1 cellular context compared by ENCODE assay signal in the genomic region with DNA sequence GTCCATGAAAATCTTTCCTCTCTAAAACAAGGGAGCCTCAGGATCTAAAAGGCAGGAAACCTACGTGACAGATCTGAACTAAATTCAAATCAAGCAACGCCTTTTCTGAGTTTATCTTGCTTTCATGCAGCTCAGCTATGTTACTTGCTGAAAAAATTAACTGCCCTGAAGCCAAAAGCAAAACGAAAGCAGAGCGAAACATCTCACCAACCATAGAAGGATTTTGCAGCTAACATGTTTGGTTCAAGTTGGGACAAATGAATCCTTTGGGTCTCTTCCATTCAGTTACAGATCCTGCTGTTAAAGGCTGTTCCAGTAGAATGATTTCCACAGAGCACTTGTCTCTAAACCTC.
TF ChIP-seq lines count a peak whose summit lies in the region.

No MANE protein-coding gene starts in this region.

TF ChIP-seq in WTC11, 78 proteins besides CTCF, POLR2A, EP300 and RAD21:
- no peak for TF ChIP-seq GABPB1 (CRISPR knock-in tag; IDR thresholded peaks at IDR 0.05)
- no peak for TF ChIP-seq GRHL2 (CRISPR knock-in tag; IDR thresholded peaks at IDR 0.05; ENCODE audit: insufficient replicate concordance, severe bottlenecking)
- TF ChIP-seq, protein P1, sequence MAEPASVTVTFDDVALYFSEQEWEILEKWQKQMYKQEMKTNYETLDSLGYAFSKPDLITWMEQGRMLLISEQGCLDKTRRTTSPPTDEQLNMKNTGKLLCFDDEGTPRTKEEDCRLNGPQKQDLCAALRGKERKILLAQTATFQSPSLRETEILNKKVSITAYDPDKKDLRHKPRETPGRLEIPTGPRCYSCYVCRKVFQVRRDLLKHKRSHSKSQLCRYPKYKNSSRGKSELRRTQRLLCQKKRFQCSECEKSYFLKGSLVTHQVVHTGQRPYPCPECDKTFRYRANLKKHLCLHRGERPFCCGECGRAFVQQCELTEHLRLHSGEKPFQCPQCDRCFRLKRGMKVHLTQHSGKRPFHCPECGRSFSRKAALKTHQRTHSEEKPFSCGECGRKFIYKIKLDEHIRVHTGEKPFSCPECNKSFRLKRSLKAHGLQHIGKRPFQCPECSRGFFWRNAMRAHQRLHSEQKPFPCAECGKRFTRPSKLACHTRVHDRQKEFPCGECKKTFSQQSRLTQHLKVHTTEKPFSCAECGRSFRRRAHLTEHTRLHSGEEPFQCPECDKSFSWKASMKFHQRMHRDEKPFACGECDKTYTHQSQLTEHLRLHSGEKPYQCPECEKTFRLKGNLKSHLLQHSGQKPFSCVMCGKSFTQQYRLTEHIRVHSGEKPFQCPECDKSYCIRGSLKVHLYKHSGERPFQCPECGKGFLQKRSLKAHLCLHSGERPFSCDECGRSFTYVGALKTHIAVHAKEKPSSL (CRISPR knock-in tag; conservative IDR thresholded peaks at IDR 0.05) = no peak
- TF ChIP-seq, protein P2, sequence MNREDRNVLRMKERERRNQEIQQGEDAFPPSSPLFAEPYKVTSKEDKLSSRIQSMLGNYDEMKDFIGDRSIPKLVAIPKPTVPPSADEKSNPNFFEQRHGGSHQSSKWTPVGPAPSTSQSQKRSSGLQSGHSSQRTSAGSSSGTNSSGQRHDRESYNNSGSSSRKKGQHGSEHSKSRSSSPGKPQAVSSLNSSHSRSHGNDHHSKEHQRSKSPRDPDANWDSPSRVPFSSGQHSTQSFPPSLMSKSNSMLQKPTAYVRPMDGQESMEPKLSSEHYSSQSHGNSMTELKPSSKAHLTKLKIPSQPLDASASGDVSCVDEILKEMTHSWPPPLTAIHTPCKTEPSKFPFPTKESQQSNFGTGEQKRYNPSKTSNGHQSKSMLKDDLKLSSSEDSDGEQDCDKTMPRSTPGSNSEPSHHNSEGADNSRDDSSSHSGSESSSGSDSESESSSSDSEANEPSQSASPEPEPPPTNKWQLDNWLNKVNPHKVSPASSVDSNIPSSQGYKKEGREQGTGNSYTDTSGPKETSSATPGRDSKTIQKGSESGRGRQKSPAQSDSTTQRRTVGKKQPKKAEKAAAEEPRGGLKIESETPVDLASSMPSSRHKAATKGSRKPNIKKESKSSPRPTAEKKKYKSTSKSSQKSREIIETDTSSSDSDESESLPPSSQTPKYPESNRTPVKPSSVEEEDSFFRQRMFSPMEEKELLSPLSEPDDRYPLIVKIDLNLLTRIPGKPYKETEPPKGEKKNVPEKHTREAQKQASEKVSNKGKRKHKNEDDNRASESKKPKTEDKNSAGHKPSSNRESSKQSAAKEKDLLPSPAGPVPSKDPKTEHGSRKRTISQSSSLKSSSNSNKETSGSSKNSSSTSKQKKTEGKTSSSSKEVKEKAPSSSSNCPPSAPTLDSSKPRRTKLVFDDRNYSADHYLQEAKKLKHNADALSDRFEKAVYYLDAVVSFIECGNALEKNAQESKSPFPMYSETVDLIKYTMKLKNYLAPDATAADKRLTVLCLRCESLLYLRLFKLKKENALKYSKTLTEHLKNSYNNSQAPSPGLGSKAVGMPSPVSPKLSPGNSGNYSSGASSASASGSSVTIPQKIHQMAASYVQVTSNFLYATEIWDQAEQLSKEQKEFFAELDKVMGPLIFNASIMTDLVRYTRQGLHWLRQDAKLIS (CRISPR knock-in tag; IDR thresholded peaks at IDR 0.05; ENCODE audit: borderline replicate concordance) = no peak
- no peak for TF ChIP-seq JAZF1 (CRISPR knock-in tag; IDR thresholded peaks at IDR 0.05)
- TF ChIP-seq, protein P3, sequence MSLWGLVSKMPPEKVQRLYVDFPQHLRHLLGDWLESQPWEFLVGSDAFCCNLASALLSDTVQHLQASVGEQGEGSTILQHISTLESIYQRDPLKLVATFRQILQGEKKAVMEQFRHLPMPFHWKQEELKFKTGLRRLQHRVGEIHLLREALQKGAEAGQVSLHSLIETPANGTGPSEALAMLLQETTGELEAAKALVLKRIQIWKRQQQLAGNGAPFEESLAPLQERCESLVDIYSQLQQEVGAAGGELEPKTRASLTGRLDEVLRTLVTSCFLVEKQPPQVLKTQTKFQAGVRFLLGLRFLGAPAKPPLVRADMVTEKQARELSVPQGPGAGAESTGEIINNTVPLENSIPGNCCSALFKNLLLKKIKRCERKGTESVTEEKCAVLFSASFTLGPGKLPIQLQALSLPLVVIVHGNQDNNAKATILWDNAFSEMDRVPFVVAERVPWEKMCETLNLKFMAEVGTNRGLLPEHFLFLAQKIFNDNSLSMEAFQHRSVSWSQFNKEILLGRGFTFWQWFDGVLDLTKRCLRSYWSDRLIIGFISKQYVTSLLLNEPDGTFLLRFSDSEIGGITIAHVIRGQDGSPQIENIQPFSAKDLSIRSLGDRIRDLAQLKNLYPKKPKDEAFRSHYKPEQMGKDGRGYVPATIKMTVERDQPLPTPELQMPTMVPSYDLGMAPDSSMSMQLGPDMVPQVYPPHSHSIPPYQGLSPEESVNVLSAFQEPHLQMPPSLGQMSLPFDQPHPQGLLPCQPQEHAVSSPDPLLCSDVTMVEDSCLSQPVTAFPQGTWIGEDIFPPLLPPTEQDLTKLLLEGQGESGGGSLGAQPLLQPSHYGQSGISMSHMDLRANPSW (CRISPR knock-in tag; conservative IDR thresholded peaks at IDR 0.05; ENCODE audit: low read depth) = no peak
- TF ChIP-seq, protein P4, sequence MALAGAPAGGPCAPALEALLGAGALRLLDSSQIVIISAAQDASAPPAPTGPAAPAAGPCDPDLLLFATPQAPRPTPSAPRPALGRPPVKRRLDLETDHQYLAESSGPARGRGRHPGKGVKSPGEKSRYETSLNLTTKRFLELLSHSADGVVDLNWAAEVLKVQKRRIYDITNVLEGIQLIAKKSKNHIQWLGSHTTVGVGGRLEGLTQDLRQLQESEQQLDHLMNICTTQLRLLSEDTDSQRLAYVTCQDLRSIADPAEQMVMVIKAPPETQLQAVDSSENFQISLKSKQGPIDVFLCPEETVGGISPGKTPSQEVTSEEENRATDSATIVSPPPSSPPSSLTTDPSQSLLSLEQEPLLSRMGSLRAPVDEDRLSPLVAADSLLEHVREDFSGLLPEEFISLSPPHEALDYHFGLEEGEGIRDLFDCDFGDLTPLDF (CRISPR knock-in tag; IDR thresholded peaks at IDR 0.05) = no peak
- TF ChIP-seq, protein P5, sequence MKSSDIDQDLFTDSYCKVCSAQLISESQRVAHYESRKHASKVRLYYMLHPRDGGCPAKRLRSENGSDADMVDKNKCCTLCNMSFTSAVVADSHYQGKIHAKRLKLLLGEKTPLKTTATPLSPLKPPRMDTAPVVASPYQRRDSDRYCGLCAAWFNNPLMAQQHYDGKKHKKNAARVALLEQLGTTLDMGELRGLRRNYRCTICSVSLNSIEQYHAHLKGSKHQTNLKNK (CRISPR knock-in tag; IDR thresholded peaks at IDR 0.05) = no peak
- no peak for TF ChIP-seq ETV6 (CRISPR knock-in tag; IDR thresholded peaks at IDR 0.05)
- no peak for TF ChIP-seq ZNF263 (CRISPR knock-in tag; IDR thresholded peaks at IDR 0.05; ENCODE audit: low read depth)
- no peak for TF ChIP-seq IRF2 (CRISPR knock-in tag; IDR thresholded peaks at IDR 0.05; ENCODE audit: borderline replicate concordance, low read depth)
- TF ChIP-seq, protein P6, sequence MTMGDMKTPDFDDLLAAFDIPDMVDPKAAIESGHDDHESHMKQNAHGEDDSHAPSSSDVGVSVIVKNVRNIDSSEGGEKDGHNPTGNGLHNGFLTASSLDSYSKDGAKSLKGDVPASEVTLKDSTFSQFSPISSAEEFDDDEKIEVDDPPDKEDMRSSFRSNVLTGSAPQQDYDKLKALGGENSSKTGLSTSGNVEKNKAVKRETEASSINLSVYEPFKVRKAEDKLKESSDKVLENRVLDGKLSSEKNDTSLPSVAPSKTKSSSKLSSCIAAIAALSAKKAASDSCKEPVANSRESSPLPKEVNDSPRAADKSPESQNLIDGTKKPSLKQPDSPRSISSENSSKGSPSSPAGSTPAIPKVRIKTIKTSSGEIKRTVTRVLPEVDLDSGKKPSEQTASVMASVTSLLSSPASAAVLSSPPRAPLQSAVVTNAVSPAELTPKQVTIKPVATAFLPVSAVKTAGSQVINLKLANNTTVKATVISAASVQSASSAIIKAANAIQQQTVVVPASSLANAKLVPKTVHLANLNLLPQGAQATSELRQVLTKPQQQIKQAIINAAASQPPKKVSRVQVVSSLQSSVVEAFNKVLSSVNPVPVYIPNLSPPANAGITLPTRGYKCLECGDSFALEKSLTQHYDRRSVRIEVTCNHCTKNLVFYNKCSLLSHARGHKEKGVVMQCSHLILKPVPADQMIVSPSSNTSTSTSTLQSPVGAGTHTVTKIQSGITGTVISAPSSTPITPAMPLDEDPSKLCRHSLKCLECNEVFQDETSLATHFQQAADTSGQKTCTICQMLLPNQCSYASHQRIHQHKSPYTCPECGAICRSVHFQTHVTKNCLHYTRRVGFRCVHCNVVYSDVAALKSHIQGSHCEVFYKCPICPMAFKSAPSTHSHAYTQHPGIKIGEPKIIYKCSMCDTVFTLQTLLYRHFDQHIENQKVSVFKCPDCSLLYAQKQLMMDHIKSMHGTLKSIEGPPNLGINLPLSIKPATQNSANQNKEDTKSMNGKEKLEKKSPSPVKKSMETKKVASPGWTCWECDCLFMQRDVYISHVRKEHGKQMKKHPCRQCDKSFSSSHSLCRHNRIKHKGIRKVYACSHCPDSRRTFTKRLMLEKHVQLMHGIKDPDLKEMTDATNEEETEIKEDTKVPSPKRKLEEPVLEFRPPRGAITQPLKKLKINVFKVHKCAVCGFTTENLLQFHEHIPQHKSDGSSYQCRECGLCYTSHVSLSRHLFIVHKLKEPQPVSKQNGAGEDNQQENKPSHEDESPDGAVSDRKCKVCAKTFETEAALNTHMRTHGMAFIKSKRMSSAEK (CRISPR knock-in tag; IDR thresholded peaks at IDR 0.05; ENCODE audit: borderline replicate concordance) = no peak
- TF ChIP-seq, protein P7, sequence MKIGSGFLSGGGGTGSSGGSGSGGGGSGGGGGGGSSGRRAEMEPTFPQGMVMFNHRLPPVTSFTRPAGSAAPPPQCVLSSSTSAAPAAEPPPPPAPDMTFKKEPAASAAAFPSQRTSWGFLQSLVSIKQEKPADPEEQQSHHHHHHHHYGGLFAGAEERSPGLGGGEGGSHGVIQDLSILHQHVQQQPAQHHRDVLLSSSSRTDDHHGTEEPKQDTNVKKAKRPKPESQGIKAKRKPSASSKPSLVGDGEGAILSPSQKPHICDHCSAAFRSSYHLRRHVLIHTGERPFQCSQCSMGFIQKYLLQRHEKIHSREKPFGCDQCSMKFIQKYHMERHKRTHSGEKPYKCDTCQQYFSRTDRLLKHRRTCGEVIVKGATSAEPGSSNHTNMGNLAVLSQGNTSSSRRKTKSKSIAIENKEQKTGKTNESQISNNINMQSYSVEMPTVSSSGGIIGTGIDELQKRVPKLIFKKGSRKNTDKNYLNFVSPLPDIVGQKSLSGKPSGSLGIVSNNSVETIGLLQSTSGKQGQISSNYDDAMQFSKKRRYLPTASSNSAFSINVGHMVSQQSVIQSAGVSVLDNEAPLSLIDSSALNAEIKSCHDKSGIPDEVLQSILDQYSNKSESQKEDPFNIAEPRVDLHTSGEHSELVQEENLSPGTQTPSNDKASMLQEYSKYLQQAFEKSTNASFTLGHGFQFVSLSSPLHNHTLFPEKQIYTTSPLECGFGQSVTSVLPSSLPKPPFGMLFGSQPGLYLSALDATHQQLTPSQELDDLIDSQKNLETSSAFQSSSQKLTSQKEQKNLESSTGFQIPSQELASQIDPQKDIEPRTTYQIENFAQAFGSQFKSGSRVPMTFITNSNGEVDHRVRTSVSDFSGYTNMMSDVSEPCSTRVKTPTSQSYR (CRISPR knock-in tag; IDR thresholded peaks at IDR 0.05) = no peak
- TF ChIP-seq GTF2I (CRISPR knock-in tag; conservative IDR thresholded peaks at IDR 0.05) = no peak
- TF ChIP-seq TCF7 (CRISPR knock-in tag; IDR thresholded peaks at IDR 0.05; ENCODE audit: low read depth) = no peak
- TF ChIP-seq TEAD4 (CRISPR knock-in tag; IDR thresholded peaks at IDR 0.05) = no peak
- TF ChIP-seq PRRX2 (CRISPR knock-in tag; IDR thresholded peaks at IDR 0.05) = no peak
- no peak for TF ChIP-seq FOXK1 (CRISPR knock-in tag; IDR thresholded peaks at IDR 0.05)
- TF ChIP-seq, protein P8, sequence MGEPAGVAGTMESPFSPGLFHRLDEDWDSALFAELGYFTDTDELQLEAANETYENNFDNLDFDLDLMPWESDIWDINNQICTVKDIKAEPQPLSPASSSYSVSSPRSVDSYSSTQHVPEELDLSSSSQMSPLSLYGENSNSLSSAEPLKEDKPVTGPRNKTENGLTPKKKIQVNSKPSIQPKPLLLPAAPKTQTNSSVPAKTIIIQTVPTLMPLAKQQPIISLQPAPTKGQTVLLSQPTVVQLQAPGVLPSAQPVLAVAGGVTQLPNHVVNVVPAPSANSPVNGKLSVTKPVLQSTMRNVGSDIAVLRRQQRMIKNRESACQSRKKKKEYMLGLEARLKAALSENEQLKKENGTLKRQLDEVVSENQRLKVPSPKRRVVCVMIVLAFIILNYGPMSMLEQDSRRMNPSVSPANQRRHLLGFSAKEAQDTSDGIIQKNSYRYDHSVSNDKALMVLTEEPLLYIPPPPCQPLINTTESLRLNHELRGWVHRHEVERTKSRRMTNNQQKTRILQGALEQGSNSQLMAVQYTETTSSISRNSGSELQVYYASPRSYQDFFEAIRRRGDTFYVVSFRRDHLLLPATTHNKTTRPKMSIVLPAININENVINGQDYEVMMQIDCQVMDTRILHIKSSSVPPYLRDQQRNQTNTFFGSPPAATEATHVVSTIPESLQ (CRISPR knock-in tag; IDR thresholded peaks at IDR 0.05) = no peak
- no peak for TF ChIP-seq TEAD1 (CRISPR knock-in tag; IDR thresholded peaks at IDR 0.05)
